Comparison of ENCODE assay signal across 10 cellular contexts in genomic region chr12:3698218-3698974, GRCh38. TPM values are rescaled to one million over a fixed set of nuclear protein-coding genes. Genes with fewer than 3 reads are reported as not detected.
A peak's percentile ranks its signal among the peaks of the same experiment; 100 is the strongest.
DNase-seq lines count a peak whose midpoint lies in the region; TF ChIP-seq lines count a peak whose summit lies in the region.
"Had no signal": no experiment of that assay in that cellular context is flagged by ENCODE, and none has a peak within 500 bp of the region (broad histone marks: within the 10 kb centered on the region; RNA-seq: fewer than 3 reads in every experiment).

No MANE protein-coding gene starts in this region.

- H3K4me3 ChIP-seq in AG09309 (ENCODE audit: control insufficient read depth, low read depth, low read length) = no peak overlapping the region
- no peak overlapping the region for H3K4me3 ChIP-seq in Caco-2 (ENCODE audit: low read depth, low read length)

- no TSS peak for BruUV-seq in Caco-2 (replicated peaks; lab: Mats Ljungman, UMichigan)

- POLR2A ChIA-PET in Caco-2 (lab: Charles Lee) = no interaction called here

- DNase-seq in AG09309 (ENCODE audit: low read depth) (peak; percentile 90), NCI-H1105 (lab: John Stamatoyannopoulos, UW) (peak; percentile 92), SK-MEL-5 (ENCODE audit: low read depth, low spot score) (peak; percentile 13), iris pigment epithelial cell (ENCODE audit: low read depth) (peak; percentile 95), Caco-2 (no peak), NOMO-1 (lab: John Stamatoyannopoulos, UW; ENCODE audit: unreplicated experiment in 2 of 2) (no peak)
- DNase-seq in stimulated activated CD4-positive, alpha-beta T cell treated with anti-CD3 and anti-CD28 coated beads, Interleukin-2, amount 100 ng/mL, for 48 hours = no peak
- DNase-seq in stimulated activated CD4-positive, alpha-beta T cell treated with anti-CD3 and anti-CD28 coated beads, Interleukin-2, amount 100 ng/mL, for 24 hours = no peak
- DNase-seq: right cardiac atrium had no signal

- CTCF ChIA-PET in Caco-2 (lab: Charles Lee) = no interaction called here

- H3K27me3 ChIP-seq in Caco-2 (replicated peaks; ENCODE audit: control insufficient read depth, insufficient read depth, low read length) = no peaks in the 10 kb centered on the region

- H3K4me3 Mint-ChIP-seq in Caco-2 (ENCODE audit: unreplicated experiment) = no peak overlapping the region
- H3K4me3 Mint-ChIP-seq: central memory CD8-positive, alpha-beta T cell had no signal

- in situ Hi-C loops in SK-MEL-5 (cut with HindIII; ENCODE audit: low pct_unique_long_range_greater_than_20kb, low sequenced_read_pairs) = no loop called here

- H3K27me3 Mint-ChIP-seq in Caco-2 (ENCODE audit: insufficient read depth, unreplicated experiment) = no peaks in the 10 kb centered on the region
- H3K27me3 Mint-ChIP-seq: central memory CD8-positive, alpha-beta T cell had no signal

- no peaks in the 10 kb centered on the region for H3K9me3 Mint-ChIP-seq in Caco-2 (ENCODE audit: unreplicated experiment)
- H3K9me3 Mint-ChIP-seq: central memory CD8-positive, alpha-beta T cell had no signal

- no peaks in the 10 kb centered on the region for H3K4me1 ChIP-seq in Caco-2

- H3K36me3 ChIP-seq in Caco-2 (ENCODE audit: control insufficient read depth, insufficient read depth, low read length) = no peaks in the 10 kb centered on the region

- peaks cover 2% of the 10 kb centered on the region; the same call in 1 of the 2 replicates for H3K9me3 ChIP-seq in Caco-2

- TF ChIP-seq CTCF in AG09309 (IDR thresholded peaks at IDR 0.05; ENCODE audit: control insufficient read depth, insufficient read depth, low read depth, low read length, missing control alignments) = no peak
- no peak for TF ChIP-seq CTCF in Caco-2 (IDR thresholded peaks at IDR 0.05; ENCODE audit: insufficient read depth in 1 of 2, low read depth in 1 of 2, low read length in 1 of 2, severe bottlenecking in 1 of 2, unreplicated experiment in 1 of 2)

- no peaks in the 10 kb centered on the region for H3K4me1 Mint-ChIP-seq in Caco-2 (ENCODE audit: low read depth, unreplicated experiment)

- intact Hi-C loops in Caco-2 (cut with micrococcal nuclease; ENCODE audit: unreplicated experiment) = no loop called here

- no peak overlapping the region for H3K27ac Mint-ChIP-seq in Caco-2 (ENCODE audit: unreplicated experiment)

- H3K36me3 Mint-ChIP-seq in Caco-2 (ENCODE audit: insufficient read depth, unreplicated experiment) = no peaks in the 10 kb centered on the region

RNA-seq across cellular contexts. Expression of gene CRACR2A, which starts 54.5 kb away (rescaled TPM):
- 9.2 and 12.6 TPM in 2 replicates for total RNA-seq in SK-MEL-5 (2014; rRNA removed; shearing (Covaris generic))
- 6.9 and 9.2 TPM in 2 replicates for polyA plus RNA-seq in SK-MEL-5 (2015; cell fraction: cytosol; rRNA removed)
- 10.1 and 10.8 TPM in 2 replicates for polyA plus RNA-seq in SK-MEL-5 (2015; cell fraction: nucleus; rRNA removed)
- total RNA-seq in Caco-2 (2022) = 15.4 and 16.5 TPM in 2 replicates

Comparison
In these comparisons a context has a peak if more than half of its experiments do, and no peak if none do; other contexts are left out.
1. DNase-seq: peak in AG09309 (single experiment), NCI-H1105 (single experiment), SK-MEL-5 (single experiment) and iris pigment epithelial cell (single experiment); none in stimulated activated CD4-positive, alpha-beta T cell treated with anti-CD3 and anti-CD28 coated beads, Interleukin-2, amount 100 ng/mL, for 48 hours (0 of 2), stimulated activated CD4-positive, alpha-beta T cell treated with anti-CD3 and anti-CD28 coated beads, Interleukin-2, amount 100 ng/mL, for 24 hours (0 of 2), Caco-2 (0 of 2) and NOMO-1 (0 of 2).